8 cellular contexts compared by ENCODE assay signal in the genomic region with DNA sequence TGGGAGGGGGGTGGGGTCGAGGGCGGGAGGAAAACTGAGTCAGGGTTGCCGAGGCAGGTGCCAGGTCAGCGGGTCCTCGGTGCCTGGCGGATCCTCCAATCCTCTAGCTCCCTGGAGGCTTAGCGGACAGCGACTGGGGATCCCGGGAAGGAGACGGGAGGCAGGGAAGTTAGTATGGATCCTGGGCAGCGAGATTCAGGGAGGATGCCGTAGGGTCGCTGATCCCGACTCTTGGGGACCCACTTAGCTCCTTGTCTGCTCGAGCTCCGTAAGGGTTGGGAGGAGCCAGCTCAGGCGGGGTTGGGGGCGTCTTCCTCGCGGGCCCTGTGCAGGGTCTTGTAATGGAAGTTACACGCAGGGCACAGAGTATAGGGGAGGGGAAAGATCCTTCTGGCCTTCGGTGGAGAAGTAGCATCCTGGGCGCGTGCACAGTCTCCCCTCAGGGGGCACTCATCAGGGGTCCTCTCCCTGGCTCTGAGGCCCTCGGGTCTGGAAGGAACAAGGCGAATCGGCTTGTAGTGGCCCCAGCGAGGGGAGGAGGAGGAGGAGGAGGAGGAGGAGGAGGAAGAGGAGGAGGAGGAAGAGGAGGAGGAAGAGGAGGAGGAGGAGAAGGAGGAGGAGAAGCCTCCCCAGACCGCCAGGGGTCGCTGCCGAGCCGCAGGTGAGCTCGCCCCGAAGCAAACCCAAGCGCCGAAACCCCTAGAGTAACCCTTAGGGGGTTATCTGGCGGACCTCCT. TPM values are rescaled to one million over a fixed set of nuclear protein-coding genes. Genes with fewer than 3 reads are reported as not detected.
DNase-seq lines count a peak whose midpoint lies in the region; ATAC-seq and TF ChIP-seq lines count a peak whose summit lies in the region.

No MANE protein-coding gene starts in this region.

- no peaks in the 10 kb centered on the region for H4K20me1 ChIP-seq in mammary epithelial cell (ENCODE audit: insufficient read depth, low read length)

- H3K36me3 ChIP-seq in mammary epithelial cell (ENCODE audit: insufficient read depth, low read length) = no peaks in the 10 kb centered on the region

- H3K27ac ChIP-seq in mammary epithelial cell (ENCODE audit: insufficient read depth, low read depth, low read length) = no peak overlapping the region

- H3K9me3 Mint-ChIP-seq in activated B cell treated with CpG ODN at 0.5 μM for 24 hours = no peaks in the 10 kb centered on the region

- WGBS in mammary epithelial cell (ENCODE audit: low coverage, missing lambda C conversion rate) = 1% methylated on average over 13 of the region's 37 CpGs

- POLR2A ChIA-PET in GM10248 (lab: Yijun Ruan, JAX) = no interaction called here
- POLR2A ChIA-PET in activated B cell treated with CpG ODN at 0.5 μM for 24 hours (lab: Charles Lee) = interaction anchor here (0.7 to 1.3 kb wide), 2 partner anchors 97 to 107 kb away, joined by 4 read pairs; no protein-coding TSS in a partner anchor

- H3K4me3 ChIP-seq in mammary epithelial cell (replicated peaks in 1 of 3; ENCODE audit: insufficient read depth in 1 of 3, low read depth in 2 of 3, low read length in 3 of 3) = peak overlapping the region; percentile 8 to 59 (median 29)

- H3K9me3 ChIP-seq in mammary epithelial cell (replicated peaks; ENCODE audit: insufficient read depth, low read length) = no peaks in the 10 kb centered on the region

- intact Hi-C loops in activated B cell treated with CpG ODN at 0.5 μM for 24 hours (cut with micrococcal nuclease) = loop anchor here (1.0 to 10.0 kb wide), 6 partner anchors 8 to 662 kb away; partner anchors contain the start of gene TP53RK
- intact Hi-C loops in mammary epithelial cell (cut with micrococcal nuclease) = loop anchor here (2.0 to 10.0 kb wide), 5 partner anchors 66 to 312 kb away; partner anchors contain the start of genes CDH22 and NCOA5

- BruUV-seq in mammary epithelial cell (replicated peaks; lab: Mats Ljungman, UMichigan) = no TSS peak

- CTCF ChIA-PET in GM10248 (lab: Yijun Ruan, JAX) = interaction anchor here (0.6 to 6.4 kb wide), 41 partner anchors 10 to 384 kb away, joined by 3 to 68 read pairs (median 4); partner anchors contain the start of genes ELMO2, MMP9 and ZNF335
- CTCF ChIA-PET in activated B cell treated with CpG ODN at 0.5 μM for 24 hours (lab: Charles Lee) = interaction anchor here (0.8 to 2.2 kb wide), 16 partner anchors 8 to 384 kb away, joined by 3 to 18 read pairs (median 4); partner anchors contain the start of gene ELMO2
- CTCF ChIA-PET in mammary epithelial cell (lab: Charles Lee; ENCODE audit: low non-redundant PET) = interaction anchor here (0.5 to 1.0 kb wide), 5 partner anchors 8 to 203 kb away, joined by 3 to 8 read pairs (median 5); no protein-coding TSS in a partner anchor

- ATAC-seq in activated B cell treated with CpG ODN at 0.5 μM for 24 hours (ENCODE audit: low read depth) (peak; percentile 62), HG03095 (IDR thresholded peaks at IDR 0.05; ENCODE audit: unreplicated experiment) (no peak)

- in situ Hi-C loops in mammary epithelial cell (cut with MboI; ENCODE audit: low sequenced_read_pairs in 2 of 2) = no loop called here

- no peak overlapping the region for H3K27ac Mint-ChIP-seq in activated B cell treated with CpG ODN at 0.5 μM for 24 hours

- H3K4me2 ChIP-seq in mammary epithelial cell (ENCODE audit: insufficient read depth, low read depth, low read length) = peak overlapping the region; percentile 95

- H3K36me3 Mint-ChIP-seq in activated B cell treated with CpG ODN at 0.5 μM for 24 hours (ENCODE audit: low read depth) = no peaks in the 10 kb centered on the region

- H3K9ac ChIP-seq in mammary epithelial cell (ENCODE audit: insufficient read depth, low read length) = no peak overlapping the region

- H2AFZ ChIP-seq in mammary epithelial cell (ENCODE audit: low read depth, low read length) = peak overlapping the region; percentile 60

- DNase-seq in GM10248 (ENCODE audit: extremely low spot score) (peak; percentile 82), NCI-H1105 (lab: John Stamatoyannopoulos, UW) (peak; percentile 56), activated B cell treated with CpG ODN at 0.5 μM for 24 hours (peak; percentile 73), mammary epithelial cell (peak; percentile 23), kidney tubule cell (ENCODE audit: low spot score) (peak; percentile 51), foreskin melanocyte (no peak)
- DNase-seq in stimulated activated CD4-positive, alpha-beta T cell treated with anti-CD3 and anti-CD28 coated beads, Interleukin-4, amount 100 ng/mL, for 4 hours = peak; percentile 66 to 81

- dilution Hi-C loops in mammary epithelial cell (cut with HindIII; ENCODE audit: low sequenced_read_pairs) = no loop called here

- H3K4me1 Mint-ChIP-seq in activated B cell treated with CpG ODN at 0.5 μM for 24 hours = peaks cover 24% of the 10 kb centered on the region

- H3K27me3 Mint-ChIP-seq in activated B cell treated with CpG ODN at 0.5 μM for 24 hours = peaks cover 47% of the 10 kb centered on the region

- peaks cover 8% of the 10 kb centered on the region for H3K4me1 ChIP-seq in mammary epithelial cell (ENCODE audit: insufficient read depth, low read length)

- no peaks in the 10 kb centered on the region for H3K27me3 ChIP-seq in mammary epithelial cell (ENCODE audit: insufficient read depth, low read length)

- TF ChIP-seq CTCF in GM10248 (IDR thresholded peaks at IDR 0.05; ENCODE audit: control extremely low read depth, extremely low read depth, low read depth, missing control alignments) (peak; percentile 72), activated B cell treated with CpG ODN at 0.5 μM for 24 hours (IDR thresholded peaks at IDR 0.05) (no peak), mammary epithelial cell (conservative IDR thresholded peaks at IDR 0.05 in 1 of 2, IDR thresholded peaks at IDR 0.05 in 1 of 2; ENCODE audit: extremely low read depth in 1 of 2, insufficient read depth in 1 of 2, low read depth in 1 of 2, low read length in 2 of 2) (peak; percentile 57 to 78)

- peak overlapping the region; percentile 70 for H3K4me3 Mint-ChIP-seq in activated B cell treated with CpG ODN at 0.5 μM for 24 hours

- no peaks in the 10 kb centered on the region for H3K79me2 ChIP-seq in mammary epithelial cell (ENCODE audit: insufficient read depth, low read length)

RNA-seq across cellular contexts. Expression of gene SLC12A5, which starts 6.4 kb away (rescaled TPM):
- not detected in 2 replicates for total RNA-seq in activated B cell treated with CpG ODN at 0.5 μM for 24 hours
- total RNA-seq in mammary epithelial cell = 1 to 10 TPM in 1 of 2 donors, not detected in 1; 1.5 TPM
- polyA plus RNA-seq in mammary epithelial cell = 0.94 TPM
- polyA minus RNA-seq in mammary epithelial cell = 11.3 TPM

RNA-seq across cellular contexts. Expression of gene MMP9, which starts 13.9 kb away (rescaled TPM):
- total RNA-seq in activated B cell treated with CpG ODN at 0.5 μM for 24 hours (2.0 and 2.3 TPM in 2 replicates), mammary epithelial cell (1 to 10 TPM in 1 of 2 donors, not detected in 1; 4.3 TPM)
- 1.1 TPM for polyA plus RNA-seq in mammary epithelial cell
- not detected for polyA minus RNA-seq in mammary epithelial cell

RNA-seq across cellular contexts. Expression of gene ZNF335, which starts 50.6 kb away (rescaled TPM):
- 39.2 and 49.6 TPM in 2 replicates for total RNA-seq in activated B cell treated with CpG ODN at 0.5 μM for 24 hours
- 10 to 100 TPM; 13.8 to 21.7 TPM for total RNA-seq in mammary epithelial cell
- 10.5 TPM for polyA plus RNA-seq in mammary epithelial cell
- polyA minus RNA-seq in mammary epithelial cell = 32.9 TPM
